ENCODE assay signal across 1 cellular context in the genomic region with DNA sequence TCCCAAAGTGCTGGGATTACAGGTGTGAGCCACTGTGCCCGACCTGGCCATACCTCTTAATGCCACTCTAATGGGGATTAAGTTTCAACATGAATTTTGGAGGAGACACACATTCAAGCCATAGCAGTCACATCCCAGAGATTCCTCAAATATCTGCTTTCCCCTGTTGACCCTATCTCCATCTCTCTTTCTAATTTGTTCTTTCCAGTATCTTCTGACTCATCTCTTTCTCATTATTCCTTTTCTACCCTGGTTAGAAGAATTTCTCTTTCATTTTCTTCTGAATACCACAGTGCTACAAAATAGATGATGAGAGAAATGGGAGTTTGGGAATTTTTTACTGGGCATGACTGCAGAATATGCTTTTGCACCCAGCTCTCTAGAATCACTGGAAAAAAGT.
TF ChIP-seq lines count a peak whose summit lies in the region.

No MANE protein-coding gene starts in this region.

TF ChIP-seq in SK-N-SH treated with all-trans-retinoic acid at 6 μM for 48 hours, 23 proteins besides CTCF, POLR2A, EP300 and RAD21 (continued from another document):
- TF ChIP-seq TOX (CRISPR knock-in tag; IDR thresholded peaks at IDR 0.05; ENCODE audit: borderline replicate concordance): no peak
- TF ChIP-seq, protein P1, sequence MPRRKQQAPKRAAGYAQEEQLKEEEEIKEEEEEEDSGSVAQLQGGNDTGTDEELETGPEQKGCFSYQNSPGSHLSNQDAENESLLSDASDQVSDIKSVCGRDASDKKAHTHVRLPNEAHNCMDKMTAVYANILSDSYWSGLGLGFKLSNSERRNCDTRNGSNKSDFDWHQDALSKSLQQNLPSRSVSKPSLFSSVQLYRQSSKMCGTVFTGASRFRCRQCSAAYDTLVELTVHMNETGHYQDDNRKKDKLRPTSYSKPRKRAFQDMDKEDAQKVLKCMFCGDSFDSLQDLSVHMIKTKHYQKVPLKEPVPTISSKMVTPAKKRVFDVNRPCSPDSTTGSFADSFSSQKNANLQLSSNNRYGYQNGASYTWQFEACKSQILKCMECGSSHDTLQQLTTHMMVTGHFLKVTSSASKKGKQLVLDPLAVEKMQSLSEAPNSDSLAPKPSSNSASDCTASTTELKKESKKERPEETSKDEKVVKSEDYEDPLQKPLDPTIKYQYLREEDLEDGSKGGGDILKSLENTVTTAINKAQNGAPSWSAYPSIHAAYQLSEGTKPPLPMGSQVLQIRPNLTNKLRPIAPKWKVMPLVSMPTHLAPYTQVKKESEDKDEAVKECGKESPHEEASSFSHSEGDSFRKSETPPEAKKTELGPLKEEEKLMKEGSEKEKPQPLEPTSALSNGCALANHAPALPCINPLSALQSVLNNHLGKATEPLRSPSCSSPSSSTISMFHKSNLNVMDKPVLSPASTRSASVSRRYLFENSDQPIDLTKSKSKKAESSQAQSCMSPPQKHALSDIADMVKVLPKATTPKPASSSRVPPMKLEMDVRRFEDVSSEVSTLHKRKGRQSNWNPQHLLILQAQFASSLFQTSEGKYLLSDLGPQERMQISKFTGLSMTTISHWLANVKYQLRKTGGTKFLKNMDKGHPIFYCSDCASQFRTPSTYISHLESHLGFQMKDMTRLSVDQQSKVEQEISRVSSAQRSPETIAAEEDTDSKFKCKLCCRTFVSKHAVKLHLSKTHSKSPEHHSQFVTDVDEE (CRISPR knock-in tag; IDR thresholded peaks at IDR 0.05): no peak
- TF ChIP-seq, protein P2, sequence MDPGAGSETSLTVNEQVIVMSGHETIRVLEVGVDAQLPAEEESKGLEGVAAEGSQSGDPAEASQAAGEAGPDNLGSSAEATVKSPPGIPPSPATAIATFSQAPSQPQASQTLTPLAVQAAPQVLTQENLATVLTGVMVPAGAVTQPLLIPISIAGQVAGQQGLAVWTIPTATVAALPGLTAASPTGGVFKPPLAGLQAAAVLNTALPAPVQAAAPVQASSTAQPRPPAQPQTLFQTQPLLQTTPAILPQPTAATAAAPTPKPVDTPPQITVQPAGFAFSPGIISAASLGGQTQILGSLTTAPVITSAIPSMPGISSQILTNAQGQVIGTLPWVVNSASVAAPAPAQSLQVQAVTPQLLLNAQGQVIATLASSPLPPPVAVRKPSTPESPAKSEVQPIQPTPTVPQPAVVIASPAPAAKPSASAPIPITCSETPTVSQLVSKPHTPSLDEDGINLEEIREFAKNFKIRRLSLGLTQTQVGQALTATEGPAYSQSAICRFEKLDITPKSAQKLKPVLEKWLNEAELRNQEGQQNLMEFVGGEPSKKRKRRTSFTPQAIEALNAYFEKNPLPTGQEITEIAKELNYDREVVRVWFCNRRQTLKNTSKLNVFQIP (CRISPR knock-in tag; IDR thresholded peaks at IDR 0.05; ENCODE audit: borderline replicate concordance, low read depth): no peak
- TF ChIP-seq ESRRG (CRISPR knock-in tag; IDR thresholded peaks at IDR 0.05): no peak
- TF ChIP-seq, protein P3, sequence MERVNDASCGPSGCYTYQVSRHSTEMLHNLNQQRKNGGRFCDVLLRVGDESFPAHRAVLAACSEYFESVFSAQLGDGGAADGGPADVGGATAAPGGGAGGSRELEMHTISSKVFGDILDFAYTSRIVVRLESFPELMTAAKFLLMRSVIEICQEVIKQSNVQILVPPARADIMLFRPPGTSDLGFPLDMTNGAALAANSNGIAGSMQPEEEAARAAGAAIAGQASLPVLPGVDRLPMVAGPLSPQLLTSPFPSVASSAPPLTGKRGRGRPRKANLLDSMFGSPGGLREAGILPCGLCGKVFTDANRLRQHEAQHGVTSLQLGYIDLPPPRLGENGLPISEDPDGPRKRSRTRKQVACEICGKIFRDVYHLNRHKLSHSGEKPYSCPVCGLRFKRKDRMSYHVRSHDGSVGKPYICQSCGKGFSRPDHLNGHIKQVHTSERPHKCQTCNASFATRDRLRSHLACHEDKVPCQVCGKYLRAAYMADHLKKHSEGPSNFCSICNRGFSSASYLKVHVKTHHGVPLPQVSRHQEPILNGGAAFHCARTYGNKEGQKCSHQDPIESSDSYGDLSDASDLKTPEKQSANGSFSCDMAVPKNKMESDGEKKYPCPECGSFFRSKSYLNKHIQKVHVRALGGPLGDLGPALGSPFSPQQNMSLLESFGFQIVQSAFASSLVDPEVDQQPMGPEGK (CRISPR knock-in tag; IDR thresholded peaks at IDR 0.05; ENCODE audit: borderline replicate concordance): no peak
- TF ChIP-seq, protein P4, sequence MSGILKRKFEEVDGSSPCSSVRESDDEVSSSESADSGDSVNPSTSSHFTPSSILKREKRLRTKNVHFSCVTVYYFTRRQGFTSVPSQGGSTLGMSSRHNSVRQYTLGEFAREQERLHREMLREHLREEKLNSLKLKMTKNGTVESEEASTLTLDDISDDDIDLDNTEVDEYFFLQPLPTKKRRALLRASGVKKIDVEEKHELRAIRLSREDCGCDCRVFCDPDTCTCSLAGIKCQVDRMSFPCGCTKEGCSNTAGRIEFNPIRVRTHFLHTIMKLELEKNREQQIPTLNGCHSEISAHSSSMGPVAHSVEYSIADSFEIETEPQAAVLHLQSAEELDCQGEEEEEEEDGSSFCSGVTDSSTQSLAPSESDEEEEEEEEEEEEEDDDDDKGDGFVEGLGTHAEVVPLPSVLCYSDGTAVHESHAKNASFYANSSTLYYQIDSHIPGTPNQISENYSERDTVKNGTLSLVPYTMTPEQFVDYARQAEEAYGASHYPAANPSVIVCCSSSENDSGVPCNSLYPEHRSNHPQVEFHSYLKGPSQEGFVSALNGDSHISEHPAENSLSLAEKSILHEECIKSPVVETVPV (CRISPR knock-in tag; IDR thresholded peaks at IDR 0.05): no peak
- TF ChIP-seq ARNTL (CRISPR knock-in tag; IDR thresholded peaks at IDR 0.05; ENCODE audit: borderline replicate concordance, low read depth): no peak
- no peak for TF ChIP-seq ISL1 (CRISPR knock-in tag; IDR thresholded peaks at IDR 0.05)
- TF ChIP-seq ZNF70 (CRISPR knock-in tag; IDR thresholded peaks at IDR 0.05): no peak
- no peak for TF ChIP-seq PPARA (CRISPR knock-in tag; IDR thresholded peaks at IDR 0.05; ENCODE audit: borderline replicate concordance)
- no peak for TF ChIP-seq TCF4 (CRISPR knock-in tag; IDR thresholded peaks at IDR 0.05; ENCODE audit: borderline replicate concordance)
- no peak for TF ChIP-seq ZC3H10 (CRISPR knock-in tag; IDR thresholded peaks at IDR 0.05)
